1 cellular context compared by ENCODE assay signal in the genomic region with DNA sequence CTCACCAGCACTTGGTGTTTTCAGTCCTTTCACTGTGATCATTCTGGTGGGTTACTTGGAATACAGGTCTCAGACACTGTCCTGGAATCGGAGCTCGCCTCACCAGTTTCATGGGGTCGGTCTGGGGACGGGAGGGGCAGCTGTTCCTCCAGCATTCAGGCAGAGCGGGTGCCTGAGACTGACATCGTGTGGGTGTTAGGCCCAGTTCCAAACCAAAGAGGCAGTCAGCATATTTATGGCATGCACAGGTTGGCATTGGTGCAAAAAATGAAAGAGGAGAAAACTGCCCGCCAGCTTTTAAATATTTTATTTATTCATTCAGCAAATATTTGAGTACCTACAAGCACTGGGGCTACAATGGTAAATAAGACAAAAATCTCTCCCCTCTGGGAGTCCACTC.
TF ChIP-seq lines count a peak whose summit lies in the region.

No MANE protein-coding gene starts in this region.

TF ChIP-seq in HepG2, 621 proteins besides CTCF, POLR2A, EP300 and RAD21:
- no peak for TF ChIP-seq MZF1 (CRISPR knock-in tag; IDR thresholded peaks at IDR 0.05; ENCODE audit: borderline replicate concordance)
- TF ChIP-seq ZNF234 (CRISPR knock-in tag; conservative IDR thresholded peaks at IDR 0.05): no peak
- TF ChIP-seq ZNF83 (CRISPR knock-in tag; IDR thresholded peaks at IDR 0.05; ENCODE audit: borderline replicate concordance): no peak
- no peak for TF ChIP-seq KDM1A (CRISPR knock-in tag; IDR thresholded peaks at IDR 0.05)
- no peak for TF ChIP-seq MTA1 (CRISPR knock-in tag; IDR thresholded peaks at IDR 0.05; ENCODE audit: borderline replicate concordance)
- TF ChIP-seq CREBL2 (CRISPR knock-in tag; IDR thresholded peaks at IDR 0.05; ENCODE audit: borderline replicate concordance): no peak
- TF ChIP-seq MXI1 (IDR thresholded peaks at IDR 0.05; ENCODE audit: borderline replicate concordance, low read depth, low read length): no peak
- TF ChIP-seq PHB2 (IDR thresholded peaks at IDR 0.05; ENCODE audit: partially characterized antibody): no peak
- TF ChIP-seq ZUFSP (CRISPR knock-in tag; IDR thresholded peaks at IDR 0.05; ENCODE audit: borderline replicate concordance): no peak
- no peak for TF ChIP-seq ONECUT2 (CRISPR knock-in tag; IDR thresholded peaks at IDR 0.05)
- TF ChIP-seq CHD4 (IDR thresholded peaks at IDR 0.05; ENCODE audit: borderline replicate concordance, low read length): no peak
- TF ChIP-seq JUND (CRISPR knock-in tag; IDR thresholded peaks at IDR 0.05): no peak
- TF ChIP-seq HCFC1 (IDR thresholded peaks at IDR 0.05; ENCODE audit: low read depth, low read length): no peak
- TF ChIP-seq ZFAT (CRISPR knock-in tag; conservative IDR thresholded peaks at IDR 0.05): no peak
